ENCODE assay signal across 15 cellular contexts in the genomic region with DNA sequence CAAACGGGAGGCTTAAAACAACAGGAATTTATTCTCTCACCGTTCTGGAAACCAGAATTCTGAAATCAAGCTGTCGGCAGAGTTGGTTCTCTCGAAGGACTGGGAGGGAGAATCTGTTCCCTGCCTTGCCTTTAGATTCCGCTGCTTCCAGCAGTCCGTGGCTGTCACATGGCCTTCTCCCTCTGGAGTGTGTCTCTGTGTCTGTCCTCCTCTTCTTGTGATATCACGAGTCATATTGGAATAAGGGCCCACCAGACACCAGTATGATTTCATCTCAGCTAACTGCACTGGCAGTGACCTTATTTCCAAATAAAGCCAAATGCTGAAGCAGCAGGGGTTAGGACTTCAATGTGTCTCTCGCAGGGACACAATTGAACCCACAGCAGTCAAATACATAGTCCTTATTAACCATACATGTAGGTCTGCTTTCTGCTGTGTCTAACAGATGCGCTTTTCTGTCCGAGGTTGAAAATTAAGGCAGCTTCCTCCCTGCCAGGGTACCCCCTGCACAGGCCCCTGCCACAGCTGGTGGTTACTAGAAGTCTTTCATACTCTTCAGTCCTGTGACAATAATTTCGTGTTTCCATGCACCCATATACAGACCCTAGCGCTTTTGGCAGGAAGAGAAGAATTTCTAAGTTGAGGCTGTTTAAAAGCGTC.
DNase-seq lines count a peak whose midpoint lies in the region; ATAC-seq, FAIRE-seq and TF ChIP-seq lines count a peak whose summit lies in the region.
"Had no signal": no experiment of that assay in that cellular context is flagged by ENCODE, and none has a peak within 500 bp of the region (broad histone marks: within the 10 kb centered on the region; RNA-seq: fewer than 3 reads in every experiment).

No MANE protein-coding gene starts in this region.

- H3K4me3 ChIP-seq in astrocyte (ENCODE audit: insufficient read depth, low read depth, low read length) (no peak overlapping the region), muscle layer of colon (ENCODE audit: low read depth in 1 of 2, low read length in 2 of 2) (peak overlapping the region in 1 of 2 donors; percentile 3), transverse colon (no peak overlapping the region), body of pancreas (no peak overlapping the region)

- in situ Hi-C loops in transverse colon (cut with MboI; ENCODE audit: low pct_ligation_motif_present in 1 of 4, low pct_unique_long_range_greater_than_20kb in 1 of 4, low sequenced_read_pairs in 3 of 4) = no loop called here

- peaks cover 46% of the 10 kb centered on the region for H3K4me1 Mint-ChIP-seq in astrocyte (ENCODE audit: low read depth, unreplicated experiment)
- H3K4me1 Mint-ChIP-seq in stimulated activated naive CD8-positive, alpha-beta T cell treated with anti-CD3 and anti-CD28 coated beads, Interleukin-15, amount 100 ng/mL, for 72 hours = peaks cover 64% of the 10 kb centered on the region

- H3K36me3 Mint-ChIP-seq in astrocyte (ENCODE audit: low read depth, unreplicated experiment) = no peaks in the 10 kb centered on the region
- H3K36me3 Mint-ChIP-seq: activated naive CD4-positive, alpha-beta T cell treated with anti-CD3 and anti-CD28 coated beads, Interleukin-2, amount 10 ng/mL, durations not matched to agents 7 days and 5 days had no signal

- no peak overlapping the region for H3K4me2 ChIP-seq in astrocyte (ENCODE audit: low read length)

- TF ChIP-seq POLR2A in transverse colon (IDR thresholded peaks at IDR 0.05) = no peak
- TF ChIP-seq POLR2A in body of pancreas (IDR thresholded peaks at IDR 0.05) = no peak

- no peak for TF ChIP-seq CTCF in astrocyte (IDR thresholded peaks at IDR 0.05; ENCODE audit: insufficient read depth, low read depth, low read length)
- TF ChIP-seq CTCF in transverse colon (IDR thresholded peaks at IDR 0.05) = no peak
- no peak for TF ChIP-seq CTCF in body of pancreas (IDR thresholded peaks at IDR 0.05)

- H3K27me3 Mint-ChIP-seq in astrocyte (ENCODE audit: low read depth, unreplicated experiment) = peaks cover 7% of the 10 kb centered on the region
- peaks cover 87% of the 10 kb centered on the region for H3K27me3 Mint-ChIP-seq in stimulated activated naive CD8-positive, alpha-beta T cell treated with anti-CD3 and anti-CD28 coated beads, Interleukin-15, amount 100 ng/mL, for 72 hours

- intact Hi-C loops in transverse colon (cut with DNase I; ENCODE audit: low total_unique reads) (loop anchor here (5.0 to 10.0 kb wide), 3 partner anchors 70 to 233 kb away; no protein-coding TSS in a partner anchor), body of pancreas (cut with DNase I) (no loop called here)

- H3K9ac ChIP-seq in astrocyte (ENCODE audit: low read length) (no peak overlapping the region), muscle layer of colon (ENCODE audit: low read length) (no peak overlapping the region)

- H3K4me1 ChIP-seq in astrocyte (ENCODE audit: insufficient read depth, low read length) (peaks cover 31% of the 10 kb centered on the region), muscle layer of colon (ENCODE audit: insufficient read depth, low read length) (peaks cover 69% of the 10 kb centered on the region), transverse colon (peaks cover 33 to 68% (median 43%) of the 10 kb centered on the region in 4 donors), body of pancreas (peaks cover 13% of the 10 kb centered on the region)

- H2AFZ ChIP-seq in astrocyte (ENCODE audit: low read depth, low read length) = no peak overlapping the region

- FAIRE-seq in astrocyte (lab: Jason Lieb, UNC) = no peak
- FAIRE-seq: colon had no signal

- 63 to 73% methylated on average over 3 to 13 of the region's 13 CpGs for WGBS in transverse colon (ENCODE audit: low coverage in 1 of 2), 2 donors
- 57 to 59% methylated on average over 13 of the region's 13 CpGs for WGBS in body of pancreas, 2 donors

- no peak overlapping the region for H3K4me3 Mint-ChIP-seq in astrocyte (ENCODE audit: unreplicated experiment)
- H3K4me3 Mint-ChIP-seq in stimulated activated naive CD8-positive, alpha-beta T cell treated with anti-CD3 and anti-CD28 coated beads, Interleukin-15, amount 100 ng/mL, for 72 hours = no peak overlapping the region
- H3K4me3 Mint-ChIP-seq: activated naive CD4-positive, alpha-beta T cell treated with anti-CD3 and anti-CD28 coated beads, Interleukin-2, amount 10 ng/mL, durations not matched to agents 7 days and 5 days had no signal

- ATAC-seq in stimulated activated naive CD8-positive, alpha-beta T cell treated with anti-CD3 and anti-CD28 coated beads, Interleukin-15, amount 100 ng/mL, for 72 hours = no peak
- ATAC-seq in body of pancreas = no peak
- no peak for ATAC-seq in GM18519 (IDR thresholded peaks at IDR 0.05; ENCODE audit: low FRiP score, unreplicated experiment)
- ATAC-seq: stimulated activated naive CD8-positive, alpha-beta T cell treated with anti-CD3 and anti-CD28 coated beads, Interleukin-15, Interleukin-2, amounts not matched to agents 100 U/mL and 50 U/mL, for 24 hours had no signal

- peaks cover 6% of the 10 kb centered on the region for H3K9me3 Mint-ChIP-seq in astrocyte (ENCODE audit: unreplicated experiment)
- H3K9me3 Mint-ChIP-seq in stimulated activated naive CD8-positive, alpha-beta T cell treated with anti-CD3 and anti-CD28 coated beads, Interleukin-15, amount 100 ng/mL, for 72 hours = no peaks in the 10 kb centered on the region
- H3K9me3 Mint-ChIP-seq: activated naive CD4-positive, alpha-beta T cell treated with anti-CD3 and anti-CD28 coated beads, Interleukin-2, amount 10 ng/mL, durations not matched to agents 7 days and 5 days had no signal

- no peak for TF ChIP-seq EP300 in transverse colon (IDR thresholded peaks at IDR 0.05; ENCODE audit: low read depth)

- H3K27me3 ChIP-seq in astrocyte (ENCODE audit: insufficient read depth, low read length) (peaks cover 23% of the 10 kb centered on the region), muscle layer of colon (ENCODE audit: control insufficient read depth in 1 of 2, insufficient read depth in 2 of 2, low read length in 2 of 2) (no peaks in the 10 kb centered on the region), transverse colon (no peaks in the 10 kb centered on the region), body of pancreas (no peaks in the 10 kb centered on the region)

- DNase-seq in NCI-H1092 treated with DMSO at 0.1 percent for 48 hours (lab: John Stamatoyannopoulos, UW) (peak; percentile 81), NCI-H1092 (lab: John Stamatoyannopoulos, UW) (no peak), astrocyte (ENCODE audit: low read depth) (no peak), transverse colon (no peak), body of pancreas (no peak)
- DNase-seq in stimulated activated naive CD8-positive, alpha-beta T cell treated with anti-CD3 and anti-CD28 coated beads, Interleukin-15, amount 100 ng/mL, for 72 hours = no peak
- DNase-seq: activated naive CD4-positive, alpha-beta T cell treated with anti-CD3 and anti-CD28 coated beads, Interleukin-2, amount 10 ng/mL, durations not matched to agents 7 days and 5 days; kidney glomerular epithelial cell; NCI-H146; occipital lobe; stimulated activated CD4-positive, alpha-beta T cell treated with anti-CD3 and anti-CD28 coated beads, Interleukin-2, amount 100 ng/mL, for 48 hours; stimulated activated naive CD8-positive, alpha-beta T cell treated with anti-CD3 and anti-CD28 coated beads, Interleukin-15, Interleukin-2, amounts not matched to agents 100 U/mL and 50 U/mL, for 24 hours had no signal

- H3K79me2 ChIP-seq in astrocyte (ENCODE audit: insufficient read depth, low read length) = no peaks in the 10 kb centered on the region

- no peaks in the 10 kb centered on the region for H3K9me3 ChIP-seq in astrocyte (ENCODE audit: insufficient read depth, low read depth, low read length)
- no peaks in the 10 kb centered on the region for H3K9me3 ChIP-seq in muscle layer of colon (ENCODE audit: low read length)
- H3K9me3 ChIP-seq in transverse colon = no peaks in the 10 kb centered on the region
- no peaks in the 10 kb centered on the region for H3K9me3 ChIP-seq in body of pancreas

- H3K27ac ChIP-seq in astrocyte (ENCODE audit: low read depth, low read length) (no peak overlapping the region), muscle layer of colon (ENCODE audit: low read depth, low read length) (peak overlapping the region; percentile 28), transverse colon (peak overlapping the region; percentile 59 to 80 (median 62)), body of pancreas (no peak overlapping the region)

- no peaks in the 10 kb centered on the region for H4K20me1 ChIP-seq in astrocyte (ENCODE audit: insufficient read depth, low read length)

- H3K27ac Mint-ChIP-seq in astrocyte (ENCODE audit: unreplicated experiment) = peak overlapping the region; percentile 5
- H3K27ac Mint-ChIP-seq in stimulated activated naive CD8-positive, alpha-beta T cell treated with anti-CD3 and anti-CD28 coated beads, Interleukin-15, amount 100 ng/mL, for 72 hours = no peak overlapping the region
- H3K27ac Mint-ChIP-seq: activated naive CD4-positive, alpha-beta T cell treated with anti-CD3 and anti-CD28 coated beads, Interleukin-2, amount 10 ng/mL, durations not matched to agents 7 days and 5 days had no signal

- H3K36me3 ChIP-seq in astrocyte (ENCODE audit: insufficient read depth, low read length) = no peaks in the 10 kb centered on the region
- no peaks in the 10 kb centered on the region for H3K36me3 ChIP-seq in muscle layer of colon (ENCODE audit: insufficient read depth, low read length)
- H3K36me3 ChIP-seq in transverse colon = no peaks in the 10 kb centered on the region
- no peaks in the 10 kb centered on the region for H3K36me3 ChIP-seq in body of pancreas (replicated peaks in 1 of 2; ENCODE audit: insufficient read depth in 1 of 2, low read depth in 2 of 2)

Comparison
In these comparisons a context has a peak if more than half of its experiments do, and no peak if none do; other contexts are left out.
1. H3K27ac ChIP-seq: peak in muscle layer of colon (single experiment) and transverse colon (4 of 4); none in astrocyte (single experiment) and body of pancreas (0 of 4).